Comparison of ENCODE assay signal across 18 cellular contexts in genomic region chr15:74579001-74579400, GRCh38. TPM values are rescaled to one million over a fixed set of nuclear protein-coding genes. Genes with fewer than 3 reads are reported as not detected.
A peak's percentile ranks its signal among the peaks of the same experiment; 100 is the strongest.
DNase-seq lines count a peak whose midpoint lies in the region; ATAC-seq and TF ChIP-seq lines count a peak whose summit lies in the region.
"Had no signal": no experiment of that assay in that cellular context is flagged by ENCODE, and none has a peak within 500 bp of the region (broad histone marks: within the 10 kb centered on the region; RNA-seq: fewer than 3 reads in every experiment).

No MANE protein-coding gene starts in this region.

- H3K36me3 Mint-ChIP-seq in activated T-cell treated with anti-CD3 and anti-CD28 coated beads, Interleukin-2, amount 50 U/mL, for 24 hours (ENCODE audit: low read depth) = peaks cover 82% of the 10 kb centered on the region
- H3K36me3 Mint-ChIP-seq in activated T-cell treated with anti-CD3 and anti-CD28 coated beads, Interleukin-2, amount 50 U/mL, for 4 hours (ENCODE audit: insufficient read depth) = peaks cover 12% of the 10 kb centered on the region
- peaks cover 93% of the 10 kb centered on the region for H3K36me3 Mint-ChIP-seq in activated T-helper 17 cell treated with anti-CD3 and anti-CD28 coated beads, Interleukin-2, amount 50 U/mL, for 72 hours (ENCODE audit: low read depth)
- peaks cover 19% of the 10 kb centered on the region for H3K36me3 Mint-ChIP-seq in memory B cell
- H3K36me3 Mint-ChIP-seq in progenitor cell of endocrine pancreas (ENCODE audit: insufficient read depth) = peaks cover 10% of the 10 kb centered on the region

- no peaks in the 10 kb centered on the region for H3K27me3 ChIP-seq in mesendoderm (ENCODE audit: insufficient read depth, low read length, poor library complexity)

- no peak for DNase-seq in activated T-cell treated with anti-CD3 and anti-CD28 coated beads, Interleukin-2, amount 50 U/mL, for 24 hours
- DNase-seq in activated T-cell treated with anti-CD3 and anti-CD28 coated beads, Interleukin-2, amount 50 U/mL, for 4 hours = no peak
- DNase-seq in memory B cell (ENCODE audit: low spot score in 2 of 2) (no peak), progenitor cell of endocrine pancreas (ENCODE audit: low spot score, unreplicated experiment) (no peak), mesendoderm (no peak)
- no peak for DNase-seq in activated CD4-positive, alpha-beta T cell treated with anti-CD3 and anti-CD28 coated beads, Interleukin-2, amount 50 U/mL, for 4 hours
- DNase-seq: CD8-positive, alpha-beta T cell; COR-L47; DMS153; DMS79 treated with DMSO at 0.1 percent for 48 hours; EL; GOT3; HFFc6 had no signal

- H3K27ac Mint-ChIP-seq in activated T-cell treated with anti-CD3 and anti-CD28 coated beads, Interleukin-2, amount 50 U/mL, for 24 hours = peak overlapping the region; percentile 16
- peak overlapping the region; percentile 83 for H3K27ac Mint-ChIP-seq in activated T-helper 17 cell treated with anti-CD3 and anti-CD28 coated beads, Interleukin-2, amount 50 U/mL, for 72 hours
- peak overlapping the region; percentile 86 for H3K27ac Mint-ChIP-seq in memory B cell
- peak overlapping the region; percentile 29 for H3K27ac Mint-ChIP-seq in progenitor cell of endocrine pancreas
- H3K27ac Mint-ChIP-seq: CD14-positive monocyte; CD8-positive, alpha-beta T cell; HFFc6 had no signal

- H3K4me1 ChIP-seq in mesendoderm (ENCODE audit: control insufficient read depth, low read depth, low read length) = no peaks in the 10 kb centered on the region

- no peak overlapping the region for H2BK120ac ChIP-seq in mesendoderm (ENCODE audit: low read depth, low read length)

- no peaks in the 10 kb centered on the region for H3K27me3 Mint-ChIP-seq in activated T-cell treated with anti-CD3 and anti-CD28 coated beads, Interleukin-2, amount 50 U/mL, for 24 hours
- H3K27me3 Mint-ChIP-seq in activated T-cell treated with anti-CD3 and anti-CD28 coated beads, Interleukin-2, amount 50 U/mL, for 4 hours (ENCODE audit: low read depth) = no peaks in the 10 kb centered on the region
- H3K27me3 Mint-ChIP-seq in activated T-helper 17 cell treated with anti-CD3 and anti-CD28 coated beads, Interleukin-2, amount 50 U/mL, for 72 hours = no peaks in the 10 kb centered on the region
- H3K27me3 Mint-ChIP-seq in memory B cell (no peaks in the 10 kb centered on the region), progenitor cell of endocrine pancreas (no peaks in the 10 kb centered on the region)

- no peak overlapping the region for H3K4me3 ChIP-seq in mesendoderm (ENCODE audit: low read length)
- H3K4me3 ChIP-seq: HAP-1 had no signal

- no peak overlapping the region for H4K5ac ChIP-seq in mesendoderm (ENCODE audit: low read length)

- H2BK15ac ChIP-seq in mesendoderm (replicated peaks; ENCODE audit: low read depth) = no peak overlapping the region

- H3K79me2 ChIP-seq in mesendoderm (ENCODE audit: control insufficient read depth, insufficient read depth, low read length) = peaks cover 1% of the 10 kb centered on the region

- no peak for TF ChIP-seq CTCF in progenitor cell of endocrine pancreas (IDR thresholded peaks at IDR 0.05; ENCODE audit: unreplicated experiment)

- no peak overlapping the region for H2AK5ac ChIP-seq in mesendoderm (ENCODE audit: low read length)

- H2BK5ac ChIP-seq in mesendoderm (ENCODE audit: low read length) = no peak overlapping the region

- H3K9me3 Mint-ChIP-seq in activated T-cell treated with anti-CD3 and anti-CD28 coated beads, Interleukin-2, amount 50 U/mL, for 24 hours = no peaks in the 10 kb centered on the region
- no peaks in the 10 kb centered on the region for H3K9me3 Mint-ChIP-seq in activated T-cell treated with anti-CD3 and anti-CD28 coated beads, Interleukin-2, amount 50 U/mL, for 4 hours
- H3K9me3 Mint-ChIP-seq in activated T-helper 17 cell treated with anti-CD3 and anti-CD28 coated beads, Interleukin-2, amount 50 U/mL, for 72 hours = no peaks in the 10 kb centered on the region
- H3K9me3 Mint-ChIP-seq in memory B cell = no peaks in the 10 kb centered on the region
- H3K9me3 Mint-ChIP-seq in progenitor cell of endocrine pancreas (ENCODE audit: low read depth) = no peaks in the 10 kb centered on the region
- H3K9me3 Mint-ChIP-seq: CD14-positive monocyte; CD8-positive, alpha-beta T cell; HFFc6 had no signal

- no peak overlapping the region for H3K27ac ChIP-seq in mesendoderm (ENCODE audit: low read depth, low read length)
- H3K27ac ChIP-seq: 22Rv1 had no signal

- WGBS in mesendoderm (ENCODE audit: extremely low coverage, insufficient coverage, low lambda C conversion rate) = no CpG with 5 or more reads among the region's 9 CpGs

- no peak overlapping the region for H3K56ac ChIP-seq in mesendoderm (ENCODE audit: low read length)

- H3K4me3 Mint-ChIP-seq in activated T-cell treated with anti-CD3 and anti-CD28 coated beads, Interleukin-2, amount 50 U/mL, for 24 hours = no peak overlapping the region
- H3K4me3 Mint-ChIP-seq in activated T-cell treated with anti-CD3 and anti-CD28 coated beads, Interleukin-2, amount 50 U/mL, for 4 hours = no peak overlapping the region
- no peak overlapping the region for H3K4me3 Mint-ChIP-seq in activated T-helper 17 cell treated with anti-CD3 and anti-CD28 coated beads, Interleukin-2, amount 50 U/mL, for 72 hours
- H3K4me3 Mint-ChIP-seq in memory B cell = no peak overlapping the region
- H3K4me3 Mint-ChIP-seq in progenitor cell of endocrine pancreas (ENCODE audit: low read depth) = no peak overlapping the region
- H3K4me3 Mint-ChIP-seq: CD14-positive monocyte; CD8-positive, alpha-beta T cell; HFFc6 had no signal

- no peak for ATAC-seq in activated T-cell treated with anti-CD3 and anti-CD28 coated beads, Interleukin-2, amount 50 U/mL, for 4 hours
- no peak for ATAC-seq in activated T-helper 17 cell treated with anti-CD3 and anti-CD28 coated beads, Interleukin-2, amount 50 U/mL, for 72 hours (replicated peaks)
- no peak for ATAC-seq in memory B cell (ENCODE audit: low read depth)
- no peak for ATAC-seq in HG02981 (IDR thresholded peaks at IDR 0.05; ENCODE audit: unreplicated experiment)
- ATAC-seq: CD8-positive, alpha-beta T cell had no signal

- no peak overlapping the region for H3K23ac ChIP-seq in mesendoderm (ENCODE audit: low read length)

- no peak overlapping the region for H3K9ac ChIP-seq in mesendoderm (ENCODE audit: low read length)

- H3K4me1 Mint-ChIP-seq in activated T-cell treated with anti-CD3 and anti-CD28 coated beads, Interleukin-2, amount 50 U/mL, for 24 hours (ENCODE audit: low read depth) = peaks cover 4% of the 10 kb centered on the region
- H3K4me1 Mint-ChIP-seq in activated T-cell treated with anti-CD3 and anti-CD28 coated beads, Interleukin-2, amount 50 U/mL, for 4 hours (ENCODE audit: low read depth) = no peaks in the 10 kb centered on the region
- peaks cover 7% of the 10 kb centered on the region for H3K4me1 Mint-ChIP-seq in activated T-helper 17 cell treated with anti-CD3 and anti-CD28 coated beads, Interleukin-2, amount 50 U/mL, for 72 hours
- H3K4me1 Mint-ChIP-seq in memory B cell (no peaks in the 10 kb centered on the region), progenitor cell of endocrine pancreas (ENCODE audit: low read depth) (peaks cover 6% of the 10 kb centered on the region)
- H3K4me1 Mint-ChIP-seq: CD14-positive monocyte had no signal

- H3K4me2 ChIP-seq in mesendoderm (ENCODE audit: low read length) = no peak overlapping the region

- H3K4ac ChIP-seq in mesendoderm (ENCODE audit: low read depth, low read length) = no peak overlapping the region

- no peak overlapping the region for H3K18ac ChIP-seq in mesendoderm (ENCODE audit: low read length)

- H4K8ac ChIP-seq in mesendoderm (ENCODE audit: low read depth, low read length) = no peak overlapping the region

- H3K79me1 ChIP-seq in mesendoderm (ENCODE audit: low read length) = peaks cover 17% of the 10 kb centered on the region

- H3K36me3 ChIP-seq in mesendoderm (ENCODE audit: control insufficient read depth, insufficient read depth, low read length) = peaks cover 10% of the 10 kb centered on the region

RNA-seq across cellular contexts. Expression of gene CLK3, which starts 36.6 kb away (rescaled TPM):
- 10 to 100 TPM; 74.0 to 78.2 (median 74.8) TPM for total RNA-seq in activated T-cell treated with anti-CD3 and anti-CD28 coated beads, Interleukin-2, amount 50 U/mL, for 4 hours
- total RNA-seq in activated T-helper 17 cell treated with anti-CD3 and anti-CD28 coated beads, Interleukin-2, amount 50 U/mL, for 72 hours = 100 to 1,000 TPM; 117 to 179 TPM
- total RNA-seq in progenitor cell of endocrine pancreas = 74.5 and 76.0 TPM in 2 replicates
- 35.9 TPM for polyA plus RNA-seq in mesendoderm (2013, experiment 1 of 2)
- 38.3 TPM for polyA plus RNA-seq in mesendoderm (2013, experiment 2 of 2)

RNA-seq across cellular contexts. Expression of gene ARID3B, which starts 38.0 kb away (rescaled TPM):
- total RNA-seq in activated T-cell treated with anti-CD3 and anti-CD28 coated beads, Interleukin-2, amount 50 U/mL, for 4 hours = 10 to 100 TPM; 15.4 to 23.0 (median 21.8) TPM
- 10 to 100 TPM; 40.3 to 43.9 TPM for total RNA-seq in activated T-helper 17 cell treated with anti-CD3 and anti-CD28 coated beads, Interleukin-2, amount 50 U/mL, for 72 hours
- 77.2 and 81.9 TPM in 2 replicates for total RNA-seq in progenitor cell of endocrine pancreas
- polyA plus RNA-seq in mesendoderm (2013, experiment 1 of 2) = 99.9 TPM
- polyA plus RNA-seq in mesendoderm (2013, experiment 2 of 2) = 98.8 TPM

Comparison
In these comparisons a context has a peak if more than half of its experiments do, and no peak if none do; other contexts are left out.
1. H3K27ac Mint-ChIP-seq: peak in every context shown above with its lines; median percentile 86 in memory B cell; 83 in activated T-helper 17 cell treated with anti-CD3 and anti-CD28 coated beads, Interleukin-2, amount 50 U/mL, for 72 hours; 29 in progenitor cell of endocrine pancreas; 16 in activated T-cell treated with anti-CD3 and anti-CD28 coated beads, Interleukin-2, amount 50 U/mL, for 24 hours.